Comparison of ENCODE assay signal across 8 cellular contexts in genomic region chr6:53794720-53795253, GRCh38. TPM values are rescaled to one million over a fixed set of nuclear protein-coding genes. Genes with fewer than 3 reads are reported as not detected.
DNase-seq lines count a peak whose midpoint lies in the region; ATAC-seq and TF ChIP-seq lines count a peak whose summit lies in the region.

Gene LRRC1, plus strand, starts transcription at chr6:53795005. Its CDS starts 252 bp downstream, at chr6:53795257.

- H3K4me2 ChIP-seq in PC-3 (ENCODE audit: low read length), result peak within 1 kb of the TSS; percentile 95

- DNase-seq in DMS114 treated with DMSO at 0.1 percent for 48 hours (lab: John Stamatoyannopoulos, UW; ENCODE audit: unreplicated experiment) (peak; percentile 80), PC-3 (peak; percentile 95), fibroblast of gingiva (ENCODE audit: low read depth) (peak; percentile 84)
- DNase-seq in activated T-helper 1 cell treated with anti-CD3 and anti-CD28 coated beads, Interleukin-12 subunit alpha, Interleukin-12 subunit beta, Interleukin-2, Interleukin-4 antibody, amounts not matched to agents 30 ng/mL and 10 ng/mL and 1 ng/mL, durations not matched to agents 14 hours and 24 hours and 36 hours (ENCODE audit: low spot score), result peak; percentile 86
- peak; percentile 70 to 89 (median 83) for DNase-seq in naive thymus-derived CD8-positive, alpha-beta T cell
- DNase-seq in stimulated activated naive B cell treated with anti-CD40 and anti-IgM and Interleukin-4, amounts not matched to agents 10 μg/mL and 1 μg/mL and 100 μg/mL, for 72 hours, result peak; percentile 88

- H3K9ac ChIP-seq in HUES6 (ENCODE audit: low read length), result peak within 1 kb of the TSS; percentile 80
- H3K9ac ChIP-seq in PC-3 (ENCODE audit: low read length), result peak within 1 kb of the TSS; percentile 77

- no peaks in the 10 kb centered on the region for H3K36me3 Mint-ChIP-seq in activated T-helper 1 cell treated with anti-CD3 and anti-CD28 coated beads, Interleukin-12 subunit alpha, Interleukin-12 subunit beta, Interleukin-2, Interleukin-4 antibody, amounts not matched to agents 30 ng/mL and 10 ng/mL and 1 ng/mL, durations not matched to agents 14 hours and 24 hours and 36 hours (ENCODE audit: low read depth)
- no peaks in the 10 kb centered on the region for H3K36me3 Mint-ChIP-seq in naive thymus-derived CD8-positive, alpha-beta T cell
- no peaks in the 10 kb centered on the region for H3K36me3 Mint-ChIP-seq in stimulated activated naive B cell treated with anti-CD40 and anti-IgM and Interleukin-4, amounts not matched to agents 10 μg/mL and 1 μg/mL and 100 μg/mL, for 72 hours

- intact Hi-C loops in PC-3 (cut with micrococcal nuclease), result loop anchor here (1.0 to 10.0 kb wide), 6 partner anchors 16 to 250 kb away; partner anchors contain the start of gene GCLC
- intact Hi-C loops in activated T-helper 1 cell treated with anti-CD3 and anti-CD28 coated beads, Interleukin-12 subunit alpha, Interleukin-12 subunit beta, Interleukin-2, Interleukin-4 antibody, amounts not matched to agents 30 ng/mL and 10 ng/mL and 1 ng/mL, durations not matched to agents 14 hours and 24 hours and 36 hours (cut with micrococcal nuclease), result loop anchor here (1.0 to 10.0 kb wide), 6 partner anchors 66 to 1510 kb away; partner anchors contain the start of gene MCM3

- H3K4me1 ChIP-seq in HUES6 (ENCODE audit: control insufficient read depth, insufficient read depth, low read length) (peaks cover 5% of the 10 kb centered on the region), PC-3 (ENCODE audit: insufficient read depth, low read length) (peaks cover 27% of the 10 kb centered on the region)

- H3K4me3 ChIP-seq in HUES6 (ENCODE audit: low read depth, low read length) (peak within 1 kb of the TSS; percentile 83), PC-3 (ENCODE audit: low read length) (peak within 1 kb of the TSS; percentile 86)

- H3F3A ChIP-seq in PC-3 (ENCODE audit: low read length, unreplicated experiment), result no peaks in the 10 kb centered on the region

- CTCF ChIA-PET in PC-3 (lab: Charles Lee), result interaction anchor here (1.1 to 3.0 kb wide), 4 partner anchors 60 to 161 kb away, joined by 9 to 42 read pairs (median 20); no protein-coding TSS in a partner anchor

- ATAC-seq in GM21423 (IDR thresholded peaks at IDR 0.05; ENCODE audit: unreplicated experiment) (peak; percentile 61), PC-3 (peak; percentile 50)
- peak; percentile 62 to 69 for ATAC-seq in naive thymus-derived CD8-positive, alpha-beta T cell
- peak; percentile 73 to 77 for ATAC-seq in stimulated activated naive B cell treated with anti-CD40 and anti-IgM and Interleukin-4, amounts not matched to agents 10 μg/mL and 1 μg/mL and 100 μg/mL, for 72 hours (replicated peaks)

- H4K20me1 ChIP-seq in PC-3 (ENCODE audit: low read length), result no peaks in the 10 kb centered on the region

- H3K9me2 ChIP-seq in PC-3 (replicated peaks; ENCODE audit: low read length), result no peaks in the 10 kb centered on the region

- peak within 1 kb of the TSS; percentile 94 for H2AFZ ChIP-seq in PC-3 (ENCODE audit: low read length)

- H3K9me3 Mint-ChIP-seq in activated T-helper 1 cell treated with anti-CD3 and anti-CD28 coated beads, Interleukin-12 subunit alpha, Interleukin-12 subunit beta, Interleukin-2, Interleukin-4 antibody, amounts not matched to agents 30 ng/mL and 10 ng/mL and 1 ng/mL, durations not matched to agents 14 hours and 24 hours and 36 hours, result no peaks in the 10 kb centered on the region
- peaks cover 0 to 2% (median 0%) of the 10 kb centered on the region in 9 donors for H3K9me3 Mint-ChIP-seq in naive thymus-derived CD8-positive, alpha-beta T cell
- peaks cover 0 to 1% of the 10 kb centered on the region in 2 donors for H3K9me3 Mint-ChIP-seq in stimulated activated naive B cell treated with anti-CD40 and anti-IgM and Interleukin-4, amounts not matched to agents 10 μg/mL and 1 μg/mL and 100 μg/mL, for 72 hours

- peaks cover 53% of the 10 kb centered on the region for H3K27me3 Mint-ChIP-seq in activated T-helper 1 cell treated with anti-CD3 and anti-CD28 coated beads, Interleukin-12 subunit alpha, Interleukin-12 subunit beta, Interleukin-2, Interleukin-4 antibody, amounts not matched to agents 30 ng/mL and 10 ng/mL and 1 ng/mL, durations not matched to agents 14 hours and 24 hours and 36 hours (ENCODE audit: insufficient read depth)
- H3K27me3 Mint-ChIP-seq in naive thymus-derived CD8-positive, alpha-beta T cell, result peaks cover 5 to 21% (median 7%) of the 10 kb centered on the region in 5 donors
- no peaks in the 10 kb centered on the region for H3K27me3 Mint-ChIP-seq in stimulated activated naive B cell treated with anti-CD40 and anti-IgM and Interleukin-4, amounts not matched to agents 10 μg/mL and 1 μg/mL and 100 μg/mL, for 72 hours

- H3K36me3 ChIP-seq in HUES6 (ENCODE audit: control insufficient read depth, insufficient read depth, low read length), result no peaks in the 10 kb centered on the region
- no peaks in the 10 kb centered on the region for H3K36me3 ChIP-seq in PC-3 (ENCODE audit: low read depth, low read length)

- peaks cover 41% of the 10 kb centered on the region for H3K4me1 Mint-ChIP-seq in activated T-helper 1 cell treated with anti-CD3 and anti-CD28 coated beads, Interleukin-12 subunit alpha, Interleukin-12 subunit beta, Interleukin-2, Interleukin-4 antibody, amounts not matched to agents 30 ng/mL and 10 ng/mL and 1 ng/mL, durations not matched to agents 14 hours and 24 hours and 36 hours (ENCODE audit: low read depth)
- H3K4me1 Mint-ChIP-seq in naive thymus-derived CD8-positive, alpha-beta T cell, result peaks cover 22 to 35% (median 28%) of the 10 kb centered on the region in 4 donors
- H3K4me1 Mint-ChIP-seq in stimulated activated naive B cell treated with anti-CD40 and anti-IgM and Interleukin-4, amounts not matched to agents 10 μg/mL and 1 μg/mL and 100 μg/mL, for 72 hours, result peaks cover 16 to 37% of the 10 kb centered on the region in 2 donors

- H3K27me3 ChIP-seq in HUES6 (ENCODE audit: control insufficient read depth, insufficient read depth, low read length) (peaks cover 33% of the 10 kb centered on the region), PC-3 (ENCODE audit: low read length) (no peaks in the 10 kb centered on the region)

- BruUV-seq in PC-3 (replicated peaks; lab: Mats Ljungman, UMichigan), result no TSS peak

- peak within 1 kb of the TSS; percentile 96 for H3K4me3 Mint-ChIP-seq in activated T-helper 1 cell treated with anti-CD3 and anti-CD28 coated beads, Interleukin-12 subunit alpha, Interleukin-12 subunit beta, Interleukin-2, Interleukin-4 antibody, amounts not matched to agents 30 ng/mL and 10 ng/mL and 1 ng/mL, durations not matched to agents 14 hours and 24 hours and 36 hours
- peak within 1 kb of the TSS; percentile 83 to 97 (median 95) for H3K4me3 Mint-ChIP-seq in naive thymus-derived CD8-positive, alpha-beta T cell
- H3K4me3 Mint-ChIP-seq in stimulated activated naive B cell treated with anti-CD40 and anti-IgM and Interleukin-4, amounts not matched to agents 10 μg/mL and 1 μg/mL and 100 μg/mL, for 72 hours, result peak within 1 kb of the TSS; percentile 89 to 99

- H3K9me3 ChIP-seq in HUES6 (ENCODE audit: control insufficient read depth, insufficient read depth, low read depth, low read length) (no peaks in the 10 kb centered on the region), PC-3 (ENCODE audit: low read length) (0 out of 2 replicates have a peak, but pooled peaks cover 3% of the 10 kb centered on the region)

- POLR2A ChIA-PET in PC-3 (lab: Charles Lee; ENCODE audit: unreplicated experiment), result interaction anchor here (0.6 to 1.5 kb wide), 9 partner anchors 9 to 247 kb away, joined by 3 to 6 read pairs (median 4); no protein-coding TSS in a partner anchor
- POLR2A ChIA-PET in naive thymus-derived CD8-positive, alpha-beta T cell (lab: Charles Lee), result interaction anchor here (1.1 kb wide), 2 partner anchors 143 to 250 kb away, joined by 4 to 6 read pairs; partner anchors contain the start of gene GCLC

- peak within 1 kb of the TSS; percentile 78 for H3K27ac Mint-ChIP-seq in activated T-helper 1 cell treated with anti-CD3 and anti-CD28 coated beads, Interleukin-12 subunit alpha, Interleukin-12 subunit beta, Interleukin-2, Interleukin-4 antibody, amounts not matched to agents 30 ng/mL and 10 ng/mL and 1 ng/mL, durations not matched to agents 14 hours and 24 hours and 36 hours
- peak within 1 kb of the TSS; percentile 81 to 95 (median 90) for H3K27ac Mint-ChIP-seq in naive thymus-derived CD8-positive, alpha-beta T cell
- peak within 1 kb of the TSS; percentile 90 for H3K27ac Mint-ChIP-seq in stimulated activated naive B cell treated with anti-CD40 and anti-IgM and Interleukin-4, amounts not matched to agents 10 μg/mL and 1 μg/mL and 100 μg/mL, for 72 hours

- H3K27ac ChIP-seq in HUES6 (ENCODE audit: low read depth, low read length), result no peak within 1 kb of the TSS
- H3K27ac ChIP-seq in PC-3 (ENCODE audit: low read length), result peak within 1 kb of the TSS; percentile 66

- peaks cover 61% of the 10 kb centered on the region for H3K79me2 ChIP-seq in PC-3 (ENCODE audit: low read length)

- TF ChIP-seq CTCF in PC-3 (conservative IDR thresholded peaks at IDR 0.05; ENCODE audit: low read depth, low read length), result no peak

RNA-seq across cellular contexts. Expression of gene LRRC1, which starts in this region (rescaled TPM):
- 18.1 and 19.4 TPM in 2 replicates for total RNA-seq in PC-3 (2014; rRNA removed)
- total RNA-seq in activated T-helper 1 cell treated with anti-CD3 and anti-CD28 coated beads, Interleukin-12 subunit alpha, Interleukin-12 subunit beta, Interleukin-2, Interleukin-4 antibody, amounts not matched to agents 30 ng/mL and 10 ng/mL and 1 ng/mL, durations not matched to agents 14 hours and 24 hours and 36 hours, result 1.7 and 1.9 TPM in 2 replicates
- 1 to 10 TPM; 2.5 to 3.8 TPM for total RNA-seq in naive thymus-derived CD8-positive, alpha-beta T cell
- 1 to 10 TPM in 2 of 3 donors, under 1 TPM in 1; 0.73 to 1.7 (median 1.5) TPM for polyA plus RNA-seq in naive thymus-derived CD8-positive, alpha-beta T cell
